In genomic region chr12:94101902-94102660, GRCh38 we compare ENCODE assay signal across 8 cellular contexts. TPM values are rescaled to one million over a fixed set of nuclear protein-coding genes. Genes with fewer than 3 reads are reported as not detected.
DNase-seq lines count a peak whose midpoint lies in the region; ATAC-seq, FAIRE-seq and TF ChIP-seq lines count a peak whose summit lies in the region.

No MANE protein-coding gene starts in this region.

- no peak overlapping the region for H3K27ac ChIP-seq in A673 (ENCODE audit: low read depth, low read length, poor library complexity, severe bottlenecking)
- H3K27ac ChIP-seq in VCaP: peak overlapping the region; percentile 42; the same call in 1 of the 2 replicates
- H3K27ac ChIP-seq in breast epithelium: peak overlapping the region in 1 of 2 donors; percentile 31
- no peak overlapping the region for H3K27ac ChIP-seq in small intestine (ENCODE audit: low read depth in 1 of 2, low read length in 1 of 2)

- no peak for FAIRE-seq in small intestine (lab: Jason Lieb, UNC)

- BruUV-seq in A673 (replicated peaks; lab: Mats Ljungman, UMichigan): no TSS peak

- intact Hi-C loops in A673 (cut with micrococcal nuclease; ENCODE audit: unreplicated experiment) (loop anchor here (1.0 to 10.0 kb wide), 6 partner anchors 335 to 1315 kb away; no protein-coding TSS in a partner anchor), breast epithelium (cut with DNase I; ENCODE audit: low total_unique reads) (no loop called here)

- CTCF ChIA-PET in A673 (lab: Charles Lee): interaction anchor here (0.5 to 3.4 kb wide), 21 partner anchors 26 to 1317 kb away, joined by 3 to 52 read pairs (median 4); no protein-coding TSS in a partner anchor

- DNase-seq in A673 (ENCODE audit: low spot score): peak; percentile 93
- DNase-seq in NCI-H2171 (lab: John Stamatoyannopoulos, UW): peak; percentile 90
- DNase-seq in breast epithelium (ENCODE audit: low spot score in 2 of 2): peak; percentile 78 to 85
- DNase-seq in iPS-NIHi11 (ENCODE audit: low spot score): peak; percentile 74
- DNase-seq in small intestine: peak; percentile 90

- WGBS in small intestine, 3 donors: 1 to 2% (median 2%) methylated on average over 45 to 46 of the region's 46 CpGs

- H3K36me3 ChIP-seq in A673 (ENCODE audit: insufficient read depth, low read length, poor library complexity, severe bottlenecking) (no peaks in the 10 kb centered on the region), breast epithelium (no peaks in the 10 kb centered on the region), small intestine (ENCODE audit: control insufficient read depth in 2 of 2, insufficient read depth in 2 of 2, low read length in 2 of 2) (no peaks in the 10 kb centered on the region)

- peak; percentile 83 for ATAC-seq in GM18867 (IDR thresholded peaks at IDR 0.05; ENCODE audit: unreplicated experiment)
- peak; percentile 84 for ATAC-seq in HG03135 (IDR thresholded peaks at IDR 0.05; ENCODE audit: unreplicated experiment)

- H3K4me3 ChIP-seq in A673 (ENCODE audit: low read depth, low read length, poor library complexity, severe bottlenecking) (peak overlapping the region; percentile 53), breast epithelium (peak overlapping the region; percentile 50 to 71 (median 60)), small intestine (ENCODE audit: low read depth in 1 of 2, low read length in 2 of 2) (peak overlapping the region; percentile 13 to 66)

- TF ChIP-seq CTCF in A673 (conservative IDR thresholded peaks at IDR 0.05; ENCODE audit: low read depth, low read length): peak; percentile 91
- peak; percentile 69 for TF ChIP-seq CTCF in VCaP (conservative IDR thresholded peaks at IDR 0.05)
- peak; percentile 77 to 87 (median 85) for TF ChIP-seq CTCF in breast epithelium (IDR thresholded peaks at IDR 0.05)

- H3K9me3 ChIP-seq in A673 (ENCODE audit: low read depth, low read length, poor library complexity, severe bottlenecking) (no peaks in the 10 kb centered on the region), breast epithelium (no peaks in the 10 kb centered on the region), small intestine (ENCODE audit: control insufficient read depth, low read depth) (no peaks in the 10 kb centered on the region)

- H3K27me3 ChIP-seq in A673 (replicated peaks; ENCODE audit: insufficient read depth, low read depth, low read length, poor library complexity): no peaks in the 10 kb centered on the region
- H3K27me3 ChIP-seq in breast epithelium: no peaks in the 10 kb centered on the region
- no peaks in the 10 kb centered on the region for H3K27me3 ChIP-seq in small intestine (ENCODE audit: control insufficient read depth in 2 of 2, insufficient read depth in 2 of 2, low read length in 2 of 2)

- POLR2A ChIA-PET in A673 (lab: Charles Lee; ENCODE audit: low non-redundant PET): no interaction called here

- no peaks in the 10 kb centered on the region for H3K4me1 ChIP-seq in A673 (ENCODE audit: insufficient read depth, low read length, poor library complexity, severe bottlenecking)
- no peaks in the 10 kb centered on the region for H3K4me1 ChIP-seq in breast epithelium
- H3K4me1 ChIP-seq in small intestine (ENCODE audit: control insufficient read depth in 2 of 2, insufficient read depth in 1 of 2, low read depth in 1 of 2, low read length in 1 of 2): peaks cover 0 to 4% of the 10 kb centered on the region in 2 donors

- no peak for TF ChIP-seq POLR2A in breast epithelium (IDR thresholded peaks at IDR 0.05)

RNA-seq across cellular contexts. Expression of gene PLXNC1, which starts 46.3 kb away (rescaled TPM):
- 0.30 and 0.76 TPM in 2 replicates for total RNA-seq in A673 (2021)
- total RNA-seq in breast epithelium: 10 to 100 TPM in 1 of 3 donors, 1 to 10 TPM in 2; 7.5 to 21.4 (median 8.2) TPM
- polyA plus RNA-seq in small intestine: 1 to 10 TPM in 2 of 3 donors, under 1 TPM in 1; 0.22 to 1.4 (median 1.1) TPM
